In genomic region chr9:70484232-70485130, GRCh38 we compare ENCODE assay signal across 1 cellular context.
TF ChIP-seq lines count a peak whose summit lies in the region.

No MANE protein-coding gene starts in this region.

TF ChIP-seq in K562, 482 proteins besides CTCF, POLR2A, EP300 and RAD21 (continued from another document):
- TF ChIP-seq ZBTB40 (IDR thresholded peaks at IDR 0.05), result no peak
- no peak for TF ChIP-seq ZBTB40 (CRISPR knock-in tag; IDR thresholded peaks at IDR 0.05)
- no peak for TF ChIP-seq ZC3H4 (CRISPR knock-in tag; IDR thresholded peaks at IDR 0.05; ENCODE audit: borderline replicate concordance)
- no peak for TF ChIP-seq KHSRP (IDR thresholded peaks at IDR 0.05)
- peak; percentile 14 for TF ChIP-seq HDAC3 (IDR thresholded peaks at IDR 0.05; ENCODE audit: borderline replicate concordance, partially characterized antibody)
- no peak for TF ChIP-seq E4F1 (CRISPR knock-in tag; IDR thresholded peaks at IDR 0.05; ENCODE audit: borderline replicate concordance)
- no peak for TF ChIP-seq ZNF232 (CRISPR knock-in tag; IDR thresholded peaks at IDR 0.05)
- no peak for TF ChIP-seq NR0B1 (IDR thresholded peaks at IDR 0.05; ENCODE audit: partially characterized antibody)
- TF ChIP-seq BCL6 (CRISPR knock-in tag; IDR thresholded peaks at IDR 0.05), result no peak
- TF ChIP-seq TFAP4 (CRISPR knock-in tag; IDR thresholded peaks at IDR 0.05; ENCODE audit: borderline replicate concordance), result no peak
- TF ChIP-seq PML (IDR thresholded peaks at IDR 0.05; ENCODE audit: low read length), result no peak
- no peak for TF ChIP-seq NR1H2 (CRISPR knock-in tag; IDR thresholded peaks at IDR 0.05)
- no peak for TF ChIP-seq HES1 (IDR thresholded peaks at IDR 0.05; ENCODE audit: low read depth)
- no peak for TF ChIP-seq E2F5 (CRISPR knock-in tag; IDR thresholded peaks at IDR 0.05)
- no peak for TF ChIP-seq ZNF445 (CRISPR knock-in tag; IDR thresholded peaks at IDR 0.05; ENCODE audit: low read depth)
- no peak for TF ChIP-seq NR4A1 (CRISPR knock-in tag; IDR thresholded peaks at IDR 0.05)
- no peak for TF ChIP-seq NR4A1 (tag; IDR thresholded peaks at IDR 0.05)
- no peak for TF ChIP-seq SIN3A (IDR thresholded peaks at IDR 0.05; ENCODE audit: borderline replicate concordance in 2 of 2, control insufficient read depth in 1 of 2, low read depth in 2 of 2, low read length in 2 of 2)
- TF ChIP-seq ZNF24 (IDR thresholded peaks at IDR 0.05), result no peak
- 0 out of 2 replicates have a peak, but pooled peaks have one; percentile 26 for TF ChIP-seq CREM (IDR thresholded peaks at IDR 0.05; ENCODE audit: low read depth)
- TF ChIP-seq NCOA1 (IDR thresholded peaks at IDR 0.05; ENCODE audit: low read depth), result no peak
- TF ChIP-seq FOXK2 (conservative IDR thresholded peaks at IDR 0.05 in 1 of 2, IDR thresholded peaks at IDR 0.05 in 1 of 2; ENCODE audit: low read depth in 2 of 2), result 0 out of 4 replicates have a peak, but pooled peaks of 1 of the 2 experiments have one; percentile 19
- TF ChIP-seq DPF2 (IDR thresholded peaks at IDR 0.05), result peak; percentile 73
